ENCODE assay signal across 11 cellular contexts in the genomic region with DNA sequence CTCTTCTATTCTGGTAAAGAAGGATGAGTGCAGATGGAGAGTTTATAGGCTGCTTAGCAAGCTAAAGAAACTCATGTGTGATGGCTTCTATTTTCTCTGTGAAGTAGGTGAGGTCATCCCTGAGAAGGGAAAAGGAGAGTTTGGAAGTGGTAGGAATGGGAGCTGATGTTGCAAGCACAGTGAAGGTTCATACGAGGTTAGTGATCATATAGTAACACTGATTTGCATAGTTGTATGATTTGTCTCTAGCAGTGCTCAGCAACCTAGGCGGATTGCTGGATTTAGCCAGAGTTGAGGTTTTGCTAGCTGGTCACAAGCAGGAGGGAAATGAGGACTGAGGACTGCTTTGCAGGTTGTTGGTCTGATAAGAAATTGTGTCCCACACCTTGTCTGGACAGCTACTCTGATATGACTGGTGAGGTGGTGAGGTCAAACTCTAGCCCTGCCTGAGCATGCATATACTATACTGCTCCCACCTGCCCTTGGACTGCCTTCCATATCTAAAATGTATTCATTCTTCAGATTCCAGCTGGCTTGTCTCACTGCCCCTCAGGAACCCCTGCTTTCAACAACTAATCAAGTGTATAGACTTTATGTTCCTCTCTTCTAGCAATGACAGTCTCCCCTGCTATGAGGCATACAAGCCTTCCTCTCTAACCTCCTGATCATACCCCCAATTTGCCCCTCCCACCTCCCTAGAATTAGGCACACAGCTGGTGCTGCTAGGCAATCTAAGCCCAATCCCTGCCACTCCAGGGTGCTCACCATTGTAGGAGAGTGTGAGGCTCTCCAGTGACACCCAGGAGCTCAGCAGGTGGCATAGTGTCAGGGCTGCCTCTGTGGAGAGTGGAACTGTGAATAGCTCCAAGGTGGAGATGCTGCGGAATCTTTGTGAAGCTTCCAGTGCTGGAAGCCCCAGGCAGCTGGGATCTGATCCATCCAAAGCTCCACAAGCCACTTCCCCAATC. TPM values are rescaled to one million over a fixed set of nuclear protein-coding genes. Genes with fewer than 3 reads are reported as not detected.
DNase-seq lines count a peak whose midpoint lies in the region; ATAC-seq, FAIRE-seq and TF ChIP-seq lines count a peak whose summit lies in the region.
"Had no signal": no experiment of that assay in that cellular context is flagged by ENCODE, and none has a peak within 500 bp of the region (broad histone marks: within the 10 kb centered on the region; RNA-seq: fewer than 3 reads in every experiment).

No MANE protein-coding gene starts in this region.

- CTCF ChIA-PET in CD4-positive, alpha-beta T cell (lab: Charles Lee) = interaction anchor here (0.9 kb wide), 1 partner anchor 63 kb away, joined by 3 read pairs; no protein-coding TSS in a partner anchor

- peak; percentile 63 for FAIRE-seq in GM12892 (lab: Jason Lieb, UNC)
- FAIRE-seq: GM18507 had no signal

- POLR2A ChIA-PET in CD4-positive, alpha-beta T cell (lab: Charles Lee) = interaction anchor here (0.9 to 1.6 kb wide), 3 partner anchors 18 to 56 kb away, joined by 3 to 5 read pairs (median 5); a partner anchor contains a TSS

- no peak for ATAC-seq in CD4-positive, alpha-beta T cell (ENCODE audit: poor library complexity)
- no peak for ATAC-seq in stimulated activated memory B cell treated with anti-CD40 and anti-IgM and Interleukin-4, amounts not matched to agents 10 μg/mL and 1 μg/mL and 100 μg/mL, for 72 hours
- no peak for ATAC-seq in GM19328 (IDR thresholded peaks at IDR 0.05; ENCODE audit: unreplicated experiment)

- no peak overlapping the region for H3K27ac ChIP-seq in CD4-positive, alpha-beta T cell (ENCODE audit: low read depth, low read length)
- H3K27ac ChIP-seq in SK-N-MC = peak overlapping the region; percentile 52
- H3K27ac ChIP-seq: HL-60, suprapubic skin had no signal

- no peaks in the 10 kb centered on the region for H3K27me3 ChIP-seq in CD4-positive, alpha-beta T cell (ENCODE audit: control insufficient read depth, insufficient read depth, low read length)
- H3K27me3 ChIP-seq: suprapubic skin had no signal

- peak overlapping the region; percentile 3 for H3K27ac Mint-ChIP-seq in CD4-positive, alpha-beta T cell
- H3K27ac Mint-ChIP-seq in stimulated activated memory B cell treated with anti-CD40 and anti-IgM and Interleukin-4, amounts not matched to agents 10 μg/mL and 1 μg/mL and 100 μg/mL, for 72 hours = no peak overlapping the region

- H3K36me3 Mint-ChIP-seq in CD4-positive, alpha-beta T cell (ENCODE audit: low read depth) = peaks cover 80% of the 10 kb centered on the region
- H3K36me3 Mint-ChIP-seq in stimulated activated memory B cell treated with anti-CD40 and anti-IgM and Interleukin-4, amounts not matched to agents 10 μg/mL and 1 μg/mL and 100 μg/mL, for 72 hours = peaks cover 64% of the 10 kb centered on the region

- DNase-seq in CD4-positive, alpha-beta T cell = no peak
- no peak for DNase-seq in GM12892 (ENCODE audit: insufficient read length)
- no peak for DNase-seq in SK-N-MC (ENCODE audit: low read depth, low spot score)
- DNase-seq in fibroblast of villous mesenchyme (ENCODE audit: low read depth) = peak; percentile 45
- no peak for DNase-seq in AG20443 (ENCODE audit: low spot score)
- DNase-seq: stimulated activated CD4-positive, alpha-beta T cell treated with anti-CD3 and anti-CD28 coated beads, Interleukin-4, amount 100 ng/mL, for 4 hours had no signal

- H3K9me3 Mint-ChIP-seq in CD4-positive, alpha-beta T cell = no peaks in the 10 kb centered on the region
- no peaks in the 10 kb centered on the region for H3K9me3 Mint-ChIP-seq in stimulated activated memory B cell treated with anti-CD40 and anti-IgM and Interleukin-4, amounts not matched to agents 10 μg/mL and 1 μg/mL and 100 μg/mL, for 72 hours

- no peak overlapping the region for H3K4me3 ChIP-seq in SK-N-MC
- H3K4me3 ChIP-seq in fibroblast of villous mesenchyme (ENCODE audit: low read depth, low read length) = no peak overlapping the region
- H3K4me3 ChIP-seq: suprapubic skin had no signal

- peaks cover 47% of the 10 kb centered on the region for H3K36me3 ChIP-seq in SK-N-MC (ENCODE audit: insufficient read depth, low read length)

- peak; percentile 56; the same call in 1 of the 2 replicates for TF ChIP-seq POLR2A in GM12892 (IDR thresholded peaks at IDR 0.05; ENCODE audit: low read depth, low read length)

- no peaks in the 10 kb centered on the region for H3K27me3 Mint-ChIP-seq in CD4-positive, alpha-beta T cell
- H3K27me3 Mint-ChIP-seq in stimulated activated memory B cell treated with anti-CD40 and anti-IgM and Interleukin-4, amounts not matched to agents 10 μg/mL and 1 μg/mL and 100 μg/mL, for 72 hours = no peaks in the 10 kb centered on the region

- no peak overlapping the region for H3K9ac ChIP-seq in SK-N-MC (ENCODE audit: insufficient read length)

- TF ChIP-seq CTCF in CD4-positive, alpha-beta T cell (IDR thresholded peaks at IDR 0.05) = no peak
- no peak for TF ChIP-seq CTCF in fibroblast of villous mesenchyme (IDR thresholded peaks at IDR 0.05; ENCODE audit: insufficient read depth, low read depth, low read length)

- no peak overlapping the region for H3K4me3 Mint-ChIP-seq in CD4-positive, alpha-beta T cell
- no peak overlapping the region for H3K4me3 Mint-ChIP-seq in stimulated activated memory B cell treated with anti-CD40 and anti-IgM and Interleukin-4, amounts not matched to agents 10 μg/mL and 1 μg/mL and 100 μg/mL, for 72 hours

- intact Hi-C loops in CD4-positive, alpha-beta T cell (cut with DNase I, micrococcal nuclease) = no loop called here

- H3K4me1 Mint-ChIP-seq in CD4-positive, alpha-beta T cell (ENCODE audit: low read depth) = peaks cover 14% of the 10 kb centered on the region
- no peaks in the 10 kb centered on the region for H3K4me1 Mint-ChIP-seq in stimulated activated memory B cell treated with anti-CD40 and anti-IgM and Interleukin-4, amounts not matched to agents 10 μg/mL and 1 μg/mL and 100 μg/mL, for 72 hours

- no peaks in the 10 kb centered on the region for H3K9me3 ChIP-seq in CD4-positive, alpha-beta T cell (ENCODE audit: control insufficient read depth, low read length)
- H3K9me3 ChIP-seq in SK-N-MC (ENCODE audit: low read depth, low read length) = no peaks in the 10 kb centered on the region
- H3K9me3 ChIP-seq: suprapubic skin had no signal

RNA-seq across cellular contexts. Expression of a gene that starts 18.5 kb away (rescaled TPM):
- 10 to 100 TPM; 23.0 to 24.3 TPM for total RNA-seq in CD4-positive, alpha-beta T cell
- 51.2 TPM for polyA plus RNA-seq in GM12892 (2012; ENCODE audit: missing spikeins)
- 106 and 123 TPM in 2 replicates for total RNA-seq in fibroblast of villous mesenchyme

RNA-seq across cellular contexts. Expression of a gene that starts 18.6 kb away (rescaled TPM):
- total RNA-seq in CD4-positive, alpha-beta T cell = 100 to 1,000 TPM; 101 to 103 TPM
- 1,313 TPM for polyA plus RNA-seq in GM12892 (2012; ENCODE audit: missing spikeins)
- total RNA-seq in fibroblast of villous mesenchyme = 194 and 249 TPM in 2 replicates

RNA-seq across cellular contexts. Expression of a gene that starts 37.3 kb away (rescaled TPM):
- 1 to 10 TPM in 1 of 2 experiments, under 1 TPM in 1; 0.33 to 1.0 TPM for total RNA-seq in CD4-positive, alpha-beta T cell
- 16.1 TPM for polyA plus RNA-seq in GM12892 (2012; ENCODE audit: missing spikeins)
- 2.6 and 3.0 TPM in 2 replicates for total RNA-seq in fibroblast of villous mesenchyme

RNA-seq across cellular contexts. Expression of a gene that starts 55.7 kb away (rescaled TPM):
- 10 to 100 TPM; 34.9 to 36.7 TPM for total RNA-seq in CD4-positive, alpha-beta T cell
- polyA plus RNA-seq in GM12892 (2012; ENCODE audit: missing spikeins) = 19.6 TPM
- 11.9 and 22.9 TPM in 2 replicates for total RNA-seq in fibroblast of villous mesenchyme
